ENCODE assay signal across 8 cellular contexts in the genomic region with DNA sequence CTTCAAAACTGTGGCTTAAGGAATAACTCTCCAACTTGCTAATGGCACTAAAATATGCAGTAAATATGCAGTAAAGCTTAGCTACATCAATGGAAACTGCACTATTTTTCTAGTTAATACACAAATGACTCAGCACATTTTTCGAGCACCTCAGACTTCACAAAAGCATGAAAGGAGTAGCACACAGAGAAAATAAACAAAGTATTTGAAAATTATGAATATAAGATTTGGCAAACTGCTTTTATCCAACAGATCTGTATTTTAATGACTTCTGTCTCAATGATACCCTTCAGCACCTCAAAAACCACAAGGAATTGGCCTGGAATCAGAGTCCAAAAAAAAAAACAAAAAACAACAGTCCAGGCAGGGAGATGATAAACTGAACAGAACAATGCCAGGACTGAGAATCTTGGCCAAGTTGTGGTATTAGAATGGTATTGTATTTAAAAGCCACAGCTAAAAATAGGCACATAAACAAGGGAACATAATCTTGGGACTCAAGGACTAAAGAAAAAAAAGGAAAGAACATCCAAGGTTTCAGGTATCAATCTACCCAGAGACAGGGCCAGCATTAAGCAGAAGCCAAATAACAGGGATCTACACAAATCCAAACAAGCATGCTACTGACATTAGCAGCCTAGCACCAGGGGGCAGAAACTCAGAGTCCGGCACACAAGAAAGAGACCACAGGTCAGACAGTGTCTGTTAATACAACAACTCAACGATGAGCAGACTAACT. TPM values are rescaled to one million over a fixed set of nuclear protein-coding genes. Genes with fewer than 3 reads are reported as not detected.
DNase-seq lines count a peak whose midpoint lies in the region; ATAC-seq, FAIRE-seq and TF ChIP-seq lines count a peak whose summit lies in the region.

No MANE protein-coding gene starts in this region.

- H3K27ac Mint-ChIP-seq in HFFc6: peak overlapping the region; percentile 78

- TF ChIP-seq CTCF in HFFc6 (IDR thresholded peaks at IDR 0.05) (peak; percentile 66), WI38 (IDR thresholded peaks at IDR 0.05; ENCODE audit: low read depth, low read length) (0 out of 2 replicates have a peak, but pooled peaks have one; percentile 30)

- peaks cover 84% of the 10 kb centered on the region for H3K4me1 Mint-ChIP-seq in HFFc6 (ENCODE audit: low read depth)

- H3K36me3 ChIP-seq in small intestine (ENCODE audit: control insufficient read depth in 2 of 2, insufficient read depth in 2 of 2, low read length in 2 of 2): peaks cover under 1 to 1% of the 10 kb centered on the region in 2 donors

- 0 out of 2 replicates have a peak, but pooled peaks cover 4% of the 10 kb centered on the region for H3K9me3 Mint-ChIP-seq in HFFc6

- no peaks in the 10 kb centered on the region for H3K27me3 ChIP-seq in small intestine (ENCODE audit: control insufficient read depth in 2 of 2, insufficient read depth in 2 of 2, low read length in 2 of 2)

- no peak for ATAC-seq in HG03039 (IDR thresholded peaks at IDR 0.05; ENCODE audit: unreplicated experiment)

- DNase-seq in COR-L47 (lab: John Stamatoyannopoulos, UW) (peak; percentile 27), HFFc6 (peak; percentile 81), glomerular visceral epithelial cell (ENCODE audit: extremely low spot score) (peak; percentile 52), skeletal muscle cell (ENCODE audit: low read depth) (peak; percentile 73), NCI-H1436 (lab: John Stamatoyannopoulos, UW) (no peak), small intestine (no peak)

- no peak for FAIRE-seq in small intestine (lab: Jason Lieb, UNC)

- H3K36me3 Mint-ChIP-seq in HFFc6 (ENCODE audit: low read depth): peaks cover 43% of the 10 kb centered on the region

- peaks cover 0 to 14% of the 10 kb centered on the region in 2 donors for H3K4me1 ChIP-seq in small intestine (ENCODE audit: control insufficient read depth in 2 of 2, insufficient read depth in 1 of 2, low read depth in 1 of 2, low read length in 1 of 2)

- H3K4me3 Mint-ChIP-seq in HFFc6: peak overlapping the region; percentile 58

- no peaks in the 10 kb centered on the region for H3K9me3 ChIP-seq in small intestine (ENCODE audit: control insufficient read depth, low read depth)

- WGBS in small intestine, 3 donors: 47 to 61% (median 49%) methylated on average over 3 of the region's 3 CpGs

- no peak overlapping the region for H3K4me3 ChIP-seq in WI38 (ENCODE audit: low read depth, low read length)
- H3K4me3 ChIP-seq in skeletal muscle cell (ENCODE audit: low read depth, low read length): no peak overlapping the region
- no peak overlapping the region for H3K4me3 ChIP-seq in small intestine (ENCODE audit: low read depth in 1 of 2, low read length in 2 of 2)

- peak overlapping the region in 1 of 2 donors; percentile 33 for H3K27ac ChIP-seq in small intestine (ENCODE audit: low read depth in 1 of 2, low read length in 1 of 2)

- H3K27me3 Mint-ChIP-seq in HFFc6 (ENCODE audit: insufficient read depth): peaks cover 2% of the 10 kb centered on the region; the same call in 1 of the 2 replicates

RNA-seq across cellular contexts. Expression of gene TMEM245, which starts 21.4 kb away (rescaled TPM):
- 10 to 100 TPM; 52.1 to 61.8 (median 57.4) TPM for total RNA-seq in HFFc6 (2021; fragmentation: NEBNext Ultra II Directional; extraction: Animal tissue kit (Norgen Biotek cat#: 25700))
- 10 to 100 TPM in 1 of 3 donors, 1 to 10 TPM in 2; 4.3 to 12.9 (median 6.7) TPM for polyA plus RNA-seq in small intestine

Comparison
In these comparisons a context has a peak if more than half of its experiments do, and no peak if none do; other contexts are left out.
1. DNase-seq: peak in COR-L47 (single experiment), HFFc6 (single experiment), glomerular visceral epithelial cell (single experiment) and skeletal muscle cell (single experiment); none in NCI-H1436 (single experiment) and small intestine (single experiment).